10 cellular contexts compared by ENCODE assay signal in genomic region chr6:31908791-31909190, GRCh38. TPM values are rescaled to one million over a fixed set of nuclear protein-coding genes. Genes with fewer than 3 reads are reported as not detected.
A peak's percentile ranks its signal among the peaks of the same experiment; 100 is the strongest.
DNase-seq lines count a peak whose midpoint lies in the region; ATAC-seq and TF ChIP-seq lines count a peak whose summit lies in the region.
"Had no signal": no experiment of that assay in that cellular context is flagged by ENCODE, and none has a peak within 500 bp of the region (broad histone marks: within the 10 kb centered on the region; RNA-seq: fewer than 3 reads in every experiment).

No MANE protein-coding gene starts in this region.

- TF ChIP-seq POLR2A in gastroesophageal sphincter (IDR thresholded peaks at IDR 0.05), result no peak

- in situ Hi-C loops in KBM-7 (cut with MboI; ENCODE audit: low pct_unique_long_range_greater_than_20kb, low sequenced_read_pairs), result no loop called here

- no peaks in the 10 kb centered on the region for H3K9me3 ChIP-seq in gastroesophageal sphincter
- H3K9me3 ChIP-seq: esophagus squamous epithelium had no signal

- TF ChIP-seq CTCF in fibroblast of pulmonary artery (IDR thresholded peaks at IDR 0.05; ENCODE audit: low read length, missing control alignments), result no peak
- no peak for TF ChIP-seq CTCF in omental fat pad (IDR thresholded peaks at IDR 0.05)
- no peak for TF ChIP-seq CTCF in gastroesophageal sphincter (IDR thresholded peaks at IDR 0.05)

- H3K4me3 ChIP-seq in fibroblast of pulmonary artery (replicated peaks; ENCODE audit: low read depth, low read length) (no peak overlapping the region), gastroesophageal sphincter (no peak overlapping the region)
- H3K4me3 ChIP-seq: esophagus squamous epithelium had no signal

- H3K27me3 ChIP-seq in gastroesophageal sphincter, result no peaks in the 10 kb centered on the region
- H3K27me3 ChIP-seq: esophagus squamous epithelium had no signal

- ATAC-seq in GM18499 (IDR thresholded peaks at IDR 0.05; ENCODE audit: insufficient read depth, unreplicated experiment) (peak; percentile 86), GM21576 (IDR thresholded peaks at IDR 0.05; ENCODE audit: unreplicated experiment) (peak; percentile 67), omental fat pad (ENCODE audit: low FRiP score) (no peak), gastroesophageal sphincter (no peak), GM18519 (IDR thresholded peaks at IDR 0.05; ENCODE audit: low FRiP score, unreplicated experiment) (no peak)

- no peak overlapping the region for H3K27ac ChIP-seq in gastroesophageal sphincter
- H3K27ac ChIP-seq: esophagus squamous epithelium had no signal

- TF ChIP-seq EP300 in gastroesophageal sphincter (IDR thresholded peaks at IDR 0.05), result no peak

- peaks cover 0 to 5% (median 0%) of the 10 kb centered on the region in 3 donors for H3K4me1 ChIP-seq in gastroesophageal sphincter

- WGBS in gastroesophageal sphincter (ENCODE audit: low coverage in 1 of 2), 2 donors, result 33 to 43% methylated on average over 4 of the region's 4 CpGs

- no peaks in the 10 kb centered on the region for H3K36me3 ChIP-seq in gastroesophageal sphincter
- H3K36me3 ChIP-seq: esophagus squamous epithelium had no signal

- DNase-seq in LHCN-M2 (ENCODE audit: low read depth), result peak; percentile 70
- DNase-seq in fibroblast of pulmonary artery (ENCODE audit: low read depth), result peak; percentile 50
- no peak for DNase-seq in KBM-7
- no peak for DNase-seq in omental fat pad (ENCODE audit: low spot score)
- DNase-seq: esophagus squamous epithelium had no signal

RNA-seq across cellular contexts. Expression of gene ZBTB12, which starts 6.9 kb away (rescaled TPM):
- total RNA-seq in LHCN-M2 (2014; rRNA removed) (1.2 and 3.0 TPM in 2 replicates), omental fat pad (1 to 10 TPM in 3 of 4 donors, under 1 TPM in 1; 0.48 to 1.9 (median 1.4) TPM), gastroesophageal sphincter (1 to 10 TPM in 2 of 4 donors, under 1 TPM in 2; 0.40 to 2.0 (median 0.86) TPM)
- 7.2 TPM for polyA plus RNA-seq in LHCN-M2 (2012)

RNA-seq across cellular contexts. Expression of gene EHMT2, which starts 11.3 kb away (rescaled TPM):
- 58.6 and 60.5 TPM in 2 replicates for total RNA-seq in LHCN-M2 (2014; rRNA removed)
- 50.2 TPM for polyA plus RNA-seq in LHCN-M2 (2012)
- 10 to 100 TPM; 17.4 to 25.9 (median 20.0) TPM for total RNA-seq in omental fat pad
- total RNA-seq in gastroesophageal sphincter, result 10 to 100 TPM; 29.5 to 43.4 (median 35.5) TPM

RNA-seq across cellular contexts. Expression of gene C2, which starts 18.7 kb away (rescaled TPM):
- total RNA-seq in LHCN-M2 (2014; rRNA removed), result 0.86 and 1.2 TPM in 2 replicates
- polyA plus RNA-seq in LHCN-M2 (2012), result 0.85 TPM
- total RNA-seq in omental fat pad, result 10 to 100 TPM; 30.6 to 96.1 (median 46.0) TPM
- 10 to 100 TPM in 3 of 4 donors, 1 to 10 TPM in 1; 3.3 to 33.4 (median 14.4) TPM for total RNA-seq in gastroesophageal sphincter

RNA-seq across cellular contexts. Expression of gene SLC44A4, which starts 30.0 kb away (rescaled TPM):
- 0.06 TPM in 1 of 2 replicates, not detected in the other for total RNA-seq in LHCN-M2 (2014; rRNA removed)
- polyA plus RNA-seq in LHCN-M2 (2012), result not detected
- total RNA-seq in omental fat pad, result under 1 TPM in 3 of 4 donors, not detected in 1; 0.19 to 0.84 (median 0.38) TPM
- total RNA-seq in gastroesophageal sphincter, result 1 to 10 TPM in 2 of 4 donors, not detected in 2; 1.1 to 4.5 TPM
- total RNA-seq: activated T-helper 1 cell treated with anti-CD3 and anti-CD28 coated beads, Interleukin-12 subunit alpha, Interleukin-12 subunit beta, Interleukin-2, Interleukin-4 antibody, amounts not matched to agents 30 ng/mL and 10 ng/mL and 1 ng/mL, durations not matched to agents 14 hours and 24 hours and 36 hours had no signal

RNA-seq across cellular contexts. Expression of gene CFB, which starts 37.1 kb away (rescaled TPM):
- total RNA-seq in LHCN-M2 (2014; rRNA removed) (1.1 and 1.4 TPM in 2 replicates), omental fat pad (1,000 to 10,000 TPM in 1 of 4 donors, 100 to 1,000 TPM in 2, 10 to 100 TPM in 1; 16.7 to 1,024 (median 264) TPM), gastroesophageal sphincter (10 to 100 TPM in 3 of 4 donors, 1 to 10 TPM in 1; 8.1 to 42.6 (median 23.1) TPM)
- polyA plus RNA-seq in LHCN-M2 (2012), result 2.1 TPM

Comparison
In these comparisons a context has a peak if more than half of its experiments do, and no peak if none do; other contexts are left out.
1. ATAC-seq: peak in GM18499 (single experiment) and GM21576 (single experiment); none in omental fat pad (single experiment), gastroesophageal sphincter (single experiment) and GM18519 (single experiment).
2. DNase-seq: peak in LHCN-M2 (single experiment) and fibroblast of pulmonary artery (single experiment); none in KBM-7 (single experiment) and omental fat pad (single experiment).